ENCODE assay signal across 1 cellular context in the genomic region with DNA sequence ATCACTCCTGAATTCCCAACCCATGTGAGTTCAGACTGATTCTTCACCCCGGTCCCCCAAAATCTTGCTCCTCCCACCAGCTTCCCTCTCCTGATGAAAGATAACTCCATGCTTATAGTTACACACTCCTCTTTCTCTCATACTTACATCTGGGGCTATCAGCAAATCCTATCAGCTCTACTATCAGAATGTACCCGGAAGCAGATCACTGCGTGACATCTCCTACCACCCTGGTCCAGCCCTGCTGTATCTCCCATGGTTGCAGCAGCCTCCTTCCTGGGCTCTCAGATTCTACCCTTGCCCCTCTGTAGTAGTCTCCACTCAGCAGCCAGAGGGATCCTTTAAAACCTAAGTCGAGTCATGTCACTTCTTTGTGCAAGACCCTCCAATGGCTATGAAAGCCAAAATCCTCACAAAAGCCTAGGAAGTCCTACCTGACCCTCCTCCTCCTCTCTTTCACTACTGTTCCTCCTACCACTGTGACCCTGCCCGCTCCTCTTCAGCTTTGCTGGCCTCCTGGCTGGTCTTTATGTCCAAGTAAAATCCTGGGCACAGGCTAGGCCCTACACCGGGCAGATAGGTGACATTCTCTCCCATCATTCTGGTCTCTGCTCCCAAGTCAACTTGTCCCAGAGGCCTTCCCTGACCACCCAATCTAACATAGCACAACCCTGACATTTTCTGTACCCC.
A peak's percentile ranks its signal among the peaks of the same experiment; 100 is the strongest.
TF ChIP-seq lines count a peak whose summit lies in the region.

No MANE protein-coding gene starts in this region.

TF ChIP-seq in K562, 482 proteins besides CTCF, POLR2A, EP300 and RAD21 (continued from another document):
- TF ChIP-seq, protein P1, sequence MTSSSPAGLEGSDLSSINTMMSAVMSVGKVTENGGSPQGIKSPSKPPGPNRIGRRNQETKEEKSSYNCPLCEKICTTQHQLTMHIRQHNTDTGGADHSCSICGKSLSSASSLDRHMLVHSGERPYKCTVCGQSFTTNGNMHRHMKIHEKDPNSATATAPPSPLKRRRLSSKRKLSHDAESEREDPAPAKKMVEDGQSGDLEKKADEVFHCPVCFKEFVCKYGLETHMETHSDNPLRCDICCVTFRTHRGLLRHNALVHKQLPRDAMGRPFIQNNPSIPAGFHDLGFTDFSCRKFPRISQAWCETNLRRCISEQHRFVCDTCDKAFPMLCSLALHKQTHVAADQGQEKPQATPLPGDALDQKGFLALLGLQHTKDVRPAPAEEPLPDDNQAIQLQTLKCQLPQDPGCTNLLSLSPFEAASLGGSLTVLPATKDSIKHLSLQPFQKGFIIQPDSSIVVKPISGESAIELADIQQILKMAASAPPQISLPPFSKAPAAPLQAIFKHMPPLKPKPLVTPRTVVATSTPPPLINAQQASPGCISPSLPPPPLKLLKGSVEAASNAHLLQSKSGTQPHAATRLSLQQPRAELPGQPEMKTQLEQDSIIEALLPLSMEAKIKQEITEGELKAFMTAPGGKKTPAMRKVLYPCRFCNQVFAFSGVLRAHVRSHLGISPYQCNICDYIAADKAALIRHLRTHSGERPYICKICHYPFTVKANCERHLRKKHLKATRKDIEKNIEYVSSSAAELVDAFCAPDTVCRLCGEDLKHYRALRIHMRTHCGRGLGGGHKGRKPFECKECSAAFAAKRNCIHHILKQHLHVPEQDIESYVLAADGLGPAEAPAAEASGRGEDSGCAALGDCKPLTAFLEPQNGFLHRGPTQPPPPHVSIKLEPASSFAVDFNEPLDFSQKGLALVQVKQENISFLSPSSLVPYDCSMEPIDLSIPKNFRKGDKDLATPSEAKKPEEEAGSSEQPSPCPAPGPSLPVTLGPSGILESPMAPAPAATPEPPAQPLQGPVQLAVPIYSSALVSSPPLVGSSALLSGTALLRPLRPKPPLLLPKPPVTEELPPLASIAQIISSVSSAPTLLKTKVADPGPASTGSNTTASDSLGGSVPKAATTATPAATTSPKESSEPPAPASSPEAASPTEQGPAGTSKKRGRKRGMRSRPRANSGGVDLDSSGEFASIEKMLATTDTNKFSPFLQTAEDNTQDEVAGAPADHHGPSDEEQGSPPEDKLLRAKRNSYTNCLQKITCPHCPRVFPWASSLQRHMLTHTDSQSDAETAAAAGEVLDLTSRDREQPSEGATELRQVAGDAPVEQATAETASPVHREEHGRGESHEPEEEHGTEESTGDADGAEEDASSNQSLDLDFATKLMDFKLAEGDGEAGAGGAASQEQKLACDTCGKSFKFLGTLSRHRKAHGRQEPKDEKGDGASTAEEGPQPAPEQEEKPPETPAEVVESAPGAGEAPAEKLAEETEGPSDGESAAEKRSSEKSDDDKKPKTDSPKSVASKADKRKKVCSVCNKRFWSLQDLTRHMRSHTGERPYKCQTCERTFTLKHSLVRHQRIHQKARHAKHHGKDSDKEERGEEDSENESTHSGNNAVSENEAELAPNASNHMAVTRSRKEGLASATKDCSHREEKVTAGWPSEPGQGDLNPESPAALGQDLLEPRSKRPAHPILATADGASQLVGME (CRISPR knock-in tag; IDR thresholded peaks at IDR 0.05), result 0 out of 2 replicates have a peak, but pooled peaks have one; percentile 73
- no peak for TF ChIP-seq ASH1L (IDR thresholded peaks at IDR 0.05; ENCODE audit: borderline replicate concordance, low read depth, partially characterized antibody)
- TF ChIP-seq HOXB6 (CRISPR knock-in tag; IDR thresholded peaks at IDR 0.05; ENCODE audit: borderline replicate concordance), result no peak
- no peak for TF ChIP-seq LCOR (CRISPR knock-in tag; IDR thresholded peaks at IDR 0.05)
